Comparison of ENCODE assay signal across 8 cellular contexts in the genomic region with DNA sequence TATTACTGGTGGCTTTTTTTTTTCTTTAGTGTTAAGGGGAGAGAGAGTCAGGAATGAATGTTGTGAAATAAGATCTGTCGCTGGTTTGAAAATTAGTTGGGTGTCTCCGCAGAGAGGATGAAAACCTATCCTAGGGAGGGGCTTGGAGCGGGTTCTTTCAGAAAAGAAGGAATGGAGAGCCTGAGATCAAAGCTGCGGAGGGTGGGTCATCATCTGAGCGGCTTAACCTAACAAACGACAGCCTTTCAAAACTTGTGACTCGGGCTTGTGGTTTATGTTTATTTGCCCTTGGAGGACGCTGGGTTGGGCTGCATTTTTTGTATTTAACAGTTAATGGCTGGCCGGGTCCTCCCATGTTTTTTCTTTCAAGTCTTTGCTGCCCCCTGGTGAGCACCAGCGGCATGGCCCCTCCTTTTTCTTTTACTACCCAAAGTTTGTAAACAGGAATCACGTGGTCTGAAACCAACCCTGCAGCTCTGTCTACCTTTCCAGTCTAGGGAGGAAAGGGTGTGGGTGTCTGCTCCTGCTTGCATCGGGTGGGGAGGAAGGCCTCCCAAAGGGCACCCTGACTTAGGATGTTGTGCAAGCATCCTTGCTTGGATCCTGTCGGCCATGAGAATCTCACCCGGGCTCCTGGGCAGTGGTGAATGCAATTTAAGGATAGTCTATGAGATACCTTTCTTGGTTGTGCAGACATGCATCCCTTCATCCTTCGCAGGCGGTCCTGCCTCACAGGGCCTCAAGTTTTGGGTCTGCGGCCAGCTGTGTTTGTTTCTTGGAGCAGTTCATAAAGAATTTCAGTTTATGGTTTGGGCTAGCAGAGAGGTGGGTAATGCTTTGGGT.
DNase-seq lines count a peak whose midpoint lies in the region; ATAC-seq lines count a peak whose summit lies in the region.

No MANE protein-coding gene starts in this region.

- peak; percentile 24 for ATAC-seq in HG03045 (IDR thresholded peaks at IDR 0.05; ENCODE audit: unreplicated experiment)
- no peak for ATAC-seq in HG02588 (IDR thresholded peaks at IDR 0.05; ENCODE audit: unreplicated experiment)

- DNase-seq in COR-L47 (lab: John Stamatoyannopoulos, UW) (peak; percentile 81), NCI-H446 treated with DMSO at 0.1 percent for 48 hours (lab: John Stamatoyannopoulos, UW) (peak; percentile 57), iris pigment epithelial cell (ENCODE audit: low read depth) (peak; percentile 93), smooth muscle cell of the brain vasculature (ENCODE audit: low read depth, low spot score) (peak; percentile 83)
- peak; percentile 89 for DNase-seq in activated CD4-positive, CD25-positive, alpha-beta regulatory T cell treated with anti-CD3 and anti-CD28 coated beads, Interleukin-2, amount 50 U/mL, for 16 hours (ENCODE audit: low read depth, low spot score)
- peak; percentile 94 for DNase-seq in central memory CD4-positive, alpha-beta T cell
